ENCODE assay signal across 8 cellular contexts in the genomic region with DNA sequence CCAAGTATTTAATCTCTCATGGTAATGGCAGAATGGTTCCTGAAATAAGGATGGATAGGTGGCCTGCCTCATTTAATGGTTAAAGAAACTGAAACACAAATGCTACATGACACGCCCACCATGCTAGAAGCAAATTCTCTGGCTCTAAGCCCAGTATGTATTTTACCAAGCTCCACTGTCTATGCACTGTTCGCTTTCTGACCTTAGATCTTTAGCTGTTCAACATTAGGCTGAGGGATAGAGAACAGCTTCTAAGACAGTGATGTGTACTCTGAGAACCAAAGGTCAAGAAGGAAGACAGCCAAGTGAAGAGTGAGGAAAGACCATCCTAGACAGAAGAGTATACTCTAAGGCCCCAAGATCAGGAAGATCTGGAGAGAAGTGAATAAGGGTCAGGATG. TPM values are rescaled to one million over a fixed set of nuclear protein-coding genes. Genes with fewer than 3 reads are reported as not detected.
DNase-seq lines count a peak whose midpoint lies in the region; ATAC-seq and TF ChIP-seq lines count a peak whose summit lies in the region.

No MANE protein-coding gene starts in this region.

- no peak for TF ChIP-seq POLR2A in adrenal gland (IDR thresholded peaks at IDR 0.05)

- H3K27me3 Mint-ChIP-seq in T-helper 1 cell treated with Interleukin-12 subunit alpha and Interleukin-12 subunit beta and Interleukin-4 antibody, amounts not matched to agents 30 μg/mL and 1 μg/mL, for 36 hours (ENCODE audit: low read depth) = no peaks in the 10 kb centered on the region
- no peaks in the 10 kb centered on the region for H3K27me3 Mint-ChIP-seq in memory B cell

- peaks cover 39% of the 10 kb centered on the region for H3K36me3 Mint-ChIP-seq in T-helper 1 cell treated with Interleukin-12 subunit alpha and Interleukin-12 subunit beta and Interleukin-4 antibody, amounts not matched to agents 30 μg/mL and 1 μg/mL, for 36 hours (ENCODE audit: low read depth)
- H3K36me3 Mint-ChIP-seq in memory B cell = peaks cover 13% of the 10 kb centered on the region

- H3K27ac ChIP-seq in adrenal gland = no peak overlapping the region

- no peak overlapping the region for H3K4me3 ChIP-seq in adrenal gland

- no peaks in the 10 kb centered on the region for H3K9me3 ChIP-seq in adrenal gland (replicated peaks in 1 of 3)

- H3K36me3 ChIP-seq in adrenal gland (replicated peaks in 1 of 2) = no peaks in the 10 kb centered on the region

- DNase-seq in memory B cell (ENCODE audit: low spot score in 2 of 2) (no peak), NCI-H526 (lab: John Stamatoyannopoulos, UW) (no peak), adrenal gland (no peak), NCI-H2029 treated with DMSO at 0.1 percent for 48 hours (lab: John Stamatoyannopoulos, UW) (no peak), NCI-H1417 (lab: John Stamatoyannopoulos, UW) (no peak)

- no peak for TF ChIP-seq CTCF in adrenal gland (IDR thresholded peaks at IDR 0.05)

- no peaks in the 10 kb centered on the region for H3K9me3 Mint-ChIP-seq in T-helper 1 cell treated with Interleukin-12 subunit alpha and Interleukin-12 subunit beta and Interleukin-4 antibody, amounts not matched to agents 30 μg/mL and 1 μg/mL, for 36 hours
- no peaks in the 10 kb centered on the region for H3K9me3 Mint-ChIP-seq in memory B cell

- no peaks in the 10 kb centered on the region for H3K27me3 ChIP-seq in adrenal gland

- ATAC-seq in GM18519 (IDR thresholded peaks at IDR 0.05; ENCODE audit: low FRiP score, unreplicated experiment) = peak; percentile 57
- peak; percentile 52 for ATAC-seq in HG02642 (IDR thresholded peaks at IDR 0.05; ENCODE audit: poor library complexity, unreplicated experiment)
- peak; percentile 28 for ATAC-seq in memory B cell (ENCODE audit: low read depth)

- peaks cover 45% of the 10 kb centered on the region for H3K4me1 Mint-ChIP-seq in T-helper 1 cell treated with Interleukin-12 subunit alpha and Interleukin-12 subunit beta and Interleukin-4 antibody, amounts not matched to agents 30 μg/mL and 1 μg/mL, for 36 hours (ENCODE audit: low read depth)
- peaks cover 32% of the 10 kb centered on the region for H3K4me1 Mint-ChIP-seq in memory B cell

- peak overlapping the region; percentile 44 for H3K4me3 Mint-ChIP-seq in T-helper 1 cell treated with Interleukin-12 subunit alpha and Interleukin-12 subunit beta and Interleukin-4 antibody, amounts not matched to agents 30 μg/mL and 1 μg/mL, for 36 hours
- H3K4me3 Mint-ChIP-seq in memory B cell = peak overlapping the region; percentile 61

- intact Hi-C loops in adrenal gland (cut with DNase I) = loop anchor here (5.0 to 10.0 kb wide), 2 partner anchors 175 to 178 kb away; no protein-coding TSS in a partner anchor

- 60 to 82% (median 68%) methylated on average over 2 of the region's 2 CpGs for WGBS in adrenal gland, 4 donors

- H3K4me1 ChIP-seq in adrenal gland (replicated peaks in 1 of 2) = peaks cover 0 to 5% of the 10 kb centered on the region in 2 donors

- H3K27ac Mint-ChIP-seq in T-helper 1 cell treated with Interleukin-12 subunit alpha and Interleukin-12 subunit beta and Interleukin-4 antibody, amounts not matched to agents 30 μg/mL and 1 μg/mL, for 36 hours = peak overlapping the region; percentile 82
- peak overlapping the region; percentile 85 for H3K27ac Mint-ChIP-seq in memory B cell

RNA-seq across cellular contexts. Expression of a gene that starts 26.6 kb away (rescaled TPM):
- total RNA-seq in adrenal gland = 10 to 100 TPM; 29.0 to 93.5 (median 38.0) TPM
- 100 to 1,000 TPM in 1 of 3 donors, 10 to 100 TPM in 2; 17.1 to 138 (median 20.5) TPM for polyA plus RNA-seq in adrenal gland

RNA-seq across cellular contexts. Expression of a gene that starts 40.7 kb away (rescaled TPM):
- total RNA-seq in adrenal gland = under 1 TPM in 4 of 8 donors, not detected in 4; 0.07 to 0.19 (median 0.12) TPM
- under 1 TPM; 0.07 to 0.16 (median 0.08) TPM for polyA plus RNA-seq in adrenal gland
